Comparison of ENCODE assay signal across 5 cellular contexts in genomic region chr11:68628837-68629236, GRCh38. TPM values are rescaled to one million over a fixed set of nuclear protein-coding genes. Genes with fewer than 3 reads are reported as not detected.
"Had no signal": no experiment of that assay in that cellular context is flagged by ENCODE, and none has a peak within 500 bp of the region (broad histone marks: within the 10 kb centered on the region; RNA-seq: fewer than 3 reads in every experiment).

No MANE protein-coding gene starts in this region.

RNA-seq across cellular contexts. Expression of gene GAL, which starts 55.5 kb away (rescaled TPM):
- total RNA-seq: HepG2, HT-29, HT1080, IMR-90 had no signal
- polyA plus RNA-seq: HepG2, IgD-negative memory B cell had no signal
